8 cellular contexts compared by ENCODE assay signal in the genomic region with DNA sequence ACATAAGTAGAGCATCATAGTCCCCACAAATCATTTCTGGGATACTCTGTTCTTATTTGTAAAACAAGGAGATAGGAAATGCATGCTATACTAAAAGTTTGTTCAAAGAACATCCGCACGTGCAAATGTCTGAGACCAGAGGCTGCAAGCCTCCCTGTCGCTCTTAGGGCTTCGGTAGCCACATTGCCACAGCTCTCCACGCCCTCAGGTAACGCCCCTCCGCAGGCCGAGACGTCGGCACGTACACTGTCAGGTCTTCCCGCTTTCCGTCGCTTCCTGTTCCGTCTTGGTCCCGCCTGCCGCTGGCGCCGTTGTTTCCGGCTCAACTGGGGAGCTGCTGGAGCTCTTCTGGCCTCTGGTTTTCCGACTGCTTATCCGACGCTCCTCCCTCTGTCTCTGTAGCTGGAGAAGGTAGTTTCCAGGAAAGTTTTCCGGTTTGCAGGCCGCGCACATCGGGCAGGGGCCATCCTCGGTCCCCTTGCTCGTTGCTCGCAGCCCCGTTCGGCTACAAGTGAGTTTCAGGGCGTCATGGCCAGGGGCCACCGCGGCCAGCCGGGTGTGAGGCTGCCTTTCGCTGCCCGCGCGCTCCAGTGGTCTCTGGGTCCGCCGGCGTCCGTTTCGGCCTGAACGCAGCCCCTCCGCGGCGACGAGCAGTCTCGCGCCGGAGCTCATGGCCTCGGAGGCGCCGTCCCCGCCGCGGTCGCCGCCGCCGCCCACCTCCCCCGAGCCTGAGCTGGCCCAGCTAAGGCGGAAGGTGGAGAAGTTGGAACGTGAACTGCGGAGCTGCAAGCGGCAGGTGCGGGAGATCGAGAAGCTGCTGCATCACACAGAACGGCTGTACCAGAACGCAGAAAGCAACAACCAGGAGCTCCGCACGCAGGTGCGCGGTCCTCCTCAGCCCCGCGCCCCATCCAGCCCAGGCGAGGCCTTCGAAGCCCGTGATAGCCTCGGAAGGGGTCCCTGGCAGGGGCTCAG. TPM values are rescaled to one million over a fixed set of nuclear protein-coding genes. Genes with fewer than 3 reads are reported as not detected.
DNase-seq lines count a peak whose midpoint lies in the region; ATAC-seq and TF ChIP-seq lines count a peak whose summit lies in the region.

A gene with protein sequence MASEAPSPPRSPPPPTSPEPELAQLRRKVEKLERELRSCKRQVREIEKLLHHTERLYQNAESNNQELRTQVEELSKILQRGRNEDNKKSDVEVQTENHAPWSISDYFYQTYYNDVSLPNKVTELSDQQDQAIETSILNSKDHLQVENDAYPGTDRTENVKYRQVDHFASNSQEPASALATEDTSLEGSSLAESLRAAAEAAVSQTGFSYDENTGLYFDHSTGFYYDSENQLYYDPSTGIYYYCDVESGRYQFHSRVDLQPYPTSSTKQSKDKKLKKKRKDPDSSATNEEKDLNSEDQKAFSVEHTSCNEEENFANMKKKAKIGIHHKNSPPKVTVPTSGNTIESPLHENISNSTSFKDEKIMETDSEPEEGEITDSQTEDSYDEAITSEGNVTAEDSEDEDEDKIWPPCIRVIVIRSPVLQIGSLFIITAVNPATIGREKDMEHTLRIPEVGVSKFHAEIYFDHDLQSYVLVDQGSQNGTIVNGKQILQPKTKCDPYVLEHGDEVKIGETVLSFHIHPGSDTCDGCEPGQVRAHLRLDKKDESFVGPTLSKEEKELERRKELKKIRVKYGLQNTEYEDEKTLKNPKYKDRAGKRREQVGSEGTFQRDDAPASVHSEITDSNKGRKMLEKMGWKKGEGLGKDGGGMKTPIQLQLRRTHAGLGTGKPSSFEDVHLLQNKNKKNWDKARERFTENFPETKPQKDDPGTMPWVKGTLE (plus strand): TSS at position 308 of the 975 bp plus-strand sequence. CDS start 363 bp downstream, at position 671.

- peaks cover 2 to 3% (median 3%) of the 10 kb centered on the region in 3 donors for H3K27me3 Mint-ChIP-seq in CD14-positive monocyte (ENCODE audit: low read depth in 3 of 3)
- peaks cover 3% of the 10 kb centered on the region for H3K27me3 Mint-ChIP-seq in activated CD4-positive, alpha-beta memory T cell treated with anti-CD3 and anti-CD28 coated beads, Interleukin-2, amount 10 ng/mL, durations not matched to agents 7 days and 5 days

- DNase-seq in CD14-positive monocyte (ENCODE audit: low spot score): peak; percentile 85
- peak; percentile 95 for DNase-seq in NCI-H82 (lab: John Stamatoyannopoulos, UW)
- DNase-seq in activated CD4-positive, alpha-beta memory T cell treated with anti-CD3 and anti-CD28 coated beads, Interleukin-2, amount 10 ng/mL, durations not matched to agents 7 days and 5 days: peak; percentile 94
- DNase-seq in dorsolateral prefrontal cortex: peak; percentile 77 to 96 (median 93)
- peak; percentile 94 for DNase-seq in stimulated activated CD4-positive, alpha-beta T cell treated with anti-CD3 and anti-CD28 coated beads, Interleukin-4, amount 100 ng/mL, for 24 hours

- no peaks in the 10 kb centered on the region for H3K27me3 ChIP-seq in dorsolateral prefrontal cortex
- no peaks in the 10 kb centered on the region for H3K27me3 ChIP-seq in liver (ENCODE audit: control insufficient read depth in 4 of 4, insufficient read depth in 4 of 4, low read length in 3 of 4)

- CTCF ChIA-PET in activated CD4-positive, alpha-beta memory T cell treated with anti-CD3 and anti-CD28 coated beads, Interleukin-2, amount 10 ng/mL, durations not matched to agents 7 days and 5 days (lab: Charles Lee): interaction anchor here (0.7 to 2.6 kb wide), 15 partner anchors 14 to 462 kb away, joined by 3 to 15 read pairs (median 3); partner anchors contain the start of gene WDR41

- H3K4me1 Mint-ChIP-seq in CD14-positive monocyte: peaks cover 22% of the 10 kb centered on the region
- peaks cover 39% of the 10 kb centered on the region for H3K4me1 Mint-ChIP-seq in activated CD4-positive, alpha-beta memory T cell treated with anti-CD3 and anti-CD28 coated beads, Interleukin-2, amount 10 ng/mL, durations not matched to agents 7 days and 5 days

- peak within 1 kb of the TSS; percentile 95 to 99 (median 96) for H3K27ac Mint-ChIP-seq in CD14-positive monocyte
- peak within 1 kb of the TSS; percentile 89 for H3K27ac Mint-ChIP-seq in activated CD4-positive, alpha-beta memory T cell treated with anti-CD3 and anti-CD28 coated beads, Interleukin-2, amount 10 ng/mL, durations not matched to agents 7 days and 5 days

- H3K9me3 Mint-ChIP-seq in CD14-positive monocyte: peaks cover 16 to 28% (median 22%) of the 10 kb centered on the region in 7 donors
- peaks cover 19% of the 10 kb centered on the region for H3K9me3 Mint-ChIP-seq in activated CD4-positive, alpha-beta memory T cell treated with anti-CD3 and anti-CD28 coated beads, Interleukin-2, amount 10 ng/mL, durations not matched to agents 7 days and 5 days

- H3K4me3 ChIP-seq in dorsolateral prefrontal cortex: peak within 1 kb of the TSS; percentile 62 to 100 (median 93)
- H3K4me3 ChIP-seq in liver (ENCODE audit: low read depth in 1 of 3, low read length in 3 of 3): peak within 1 kb of the TSS; percentile 70 to 96 (median 75)

- H3K4me1 ChIP-seq in liver (ENCODE audit: control insufficient read depth in 4 of 4, insufficient read depth in 4 of 4, low read length in 3 of 4): peaks cover 7 to 28% (median 15%) of the 10 kb centered on the region in 4 donors

- ATAC-seq in GM19397 (IDR thresholded peaks at IDR 0.05; ENCODE audit: unreplicated experiment): peak; percentile 99
- peak; percentile 98 for ATAC-seq in HG03571 (IDR thresholded peaks at IDR 0.05; ENCODE audit: unreplicated experiment)

- H3K9me3 ChIP-seq in liver (ENCODE audit: control insufficient read depth in 4 of 4, low read length in 3 of 4): no peaks in the 10 kb centered on the region

- H3K9ac ChIP-seq in liver (ENCODE audit: low read depth in 1 of 2, low read length in 2 of 2): peak within 1 kb of the TSS; percentile 71 to 93

- TF ChIP-seq CTCF in CD14-positive monocyte (IDR thresholded peaks at IDR 0.05): no peak
- peak in 32 of 56 donors; percentile 5 to 56 (median 28) for TF ChIP-seq CTCF in dorsolateral prefrontal cortex (IDR thresholded peaks at IDR 0.05 in 54 of 56, conservative IDR thresholded peaks at IDR 0.05 in 2 of 56; ENCODE audit: low read depth in 1 of 56, partially characterized antibody in 56 of 56)
- TF ChIP-seq CTCF in liver (IDR thresholded peaks at IDR 0.05; ENCODE audit: low read depth, low read length, missing input control): peak; percentile 1

- peaks cover 0 to 6% (median 3%) of the 10 kb centered on the region in 4 donors for H3K36me3 ChIP-seq in liver (ENCODE audit: control insufficient read depth in 4 of 4, insufficient read depth in 3 of 4, low read depth in 1 of 4, low read length in 3 of 4)

- H3K4me3 Mint-ChIP-seq in CD14-positive monocyte: peak within 1 kb of the TSS; percentile 97 to 99
- peak within 1 kb of the TSS; percentile 89 for H3K4me3 Mint-ChIP-seq in activated CD4-positive, alpha-beta memory T cell treated with anti-CD3 and anti-CD28 coated beads, Interleukin-2, amount 10 ng/mL, durations not matched to agents 7 days and 5 days

- POLR2A ChIA-PET in activated CD4-positive, alpha-beta memory T cell treated with anti-CD3 and anti-CD28 coated beads, Interleukin-2, amount 10 ng/mL, durations not matched to agents 7 days and 5 days (lab: Charles Lee): interaction anchor here (0.6 to 2.5 kb wide), 24 partner anchors 9 to 1518 kb away, joined by 3 to 14 read pairs (median 3); partner anchors contain the start of genes CERT1, POLK, S100Z and SCAMP1

- TF ChIP-seq RAD21 in liver (IDR thresholded peaks at IDR 0.05): peak; percentile 46 to 55

- under 1% methylated on average over 82 of the region's 82 CpGs for WGBS in liver

- H3K36me3 Mint-ChIP-seq in CD14-positive monocyte: peaks cover 9 to 22% of the 10 kb centered on the region in 2 donors
- peaks cover 40% of the 10 kb centered on the region for H3K36me3 Mint-ChIP-seq in activated CD4-positive, alpha-beta memory T cell treated with anti-CD3 and anti-CD28 coated beads, Interleukin-2, amount 10 ng/mL, durations not matched to agents 7 days and 5 days (ENCODE audit: low read depth)

- intact Hi-C loops in CD14-positive monocyte (cut with micrococcal nuclease): no loop called here
- intact Hi-C loops in dorsolateral prefrontal cortex (cut with DNase I): loop anchor here (5.0 kb wide), 1 partner anchor 47 kb away; no protein-coding TSS in a partner anchor

- H3K27ac ChIP-seq in dorsolateral prefrontal cortex: peak within 1 kb of the TSS; percentile 49 to 95 (median 87)
- peak within 1 kb of the TSS; percentile 79 to 92 for H3K27ac ChIP-seq in liver (ENCODE audit: low read depth in 1 of 2, low read length in 2 of 2)

TF ChIP-seq in liver, 16 proteins besides CTCF, POLR2A, EP300 and RAD21 (continues in another document):
- TF ChIP-seq HNF4A (conservative IDR thresholded peaks at IDR 0.05): peak; percentile 52 to 59
- TF ChIP-seq NR2F2 (IDR thresholded peaks at IDR 0.05): peak; percentile 32
- peak; percentile 97 for TF ChIP-seq ZBTB33 (IDR thresholded peaks at IDR 0.05)
- TF ChIP-seq RXRA (IDR thresholded peaks at IDR 0.05): peak; percentile 70 to 72

RNA-seq across cellular contexts. Expression of the gene that starts here (rescaled TPM):
- 10 to 100 TPM; 13.0 to 21.9 TPM for polyA plus RNA-seq in CD14-positive monocyte
- total RNA-seq in activated CD4-positive, alpha-beta memory T cell treated with anti-CD3 and anti-CD28 coated beads, Interleukin-2, amount 10 ng/mL, durations not matched to agents 7 days and 5 days: 10 to 100 TPM; 26.4 to 28.6 TPM
- 10 to 100 TPM; 23.6 to 41.9 (median 31.2) TPM for total RNA-seq in dorsolateral prefrontal cortex
- total RNA-seq in liver: 10 to 100 TPM; 14.6 to 16.7 TPM
- polyA plus RNA-seq in liver: 10 to 100 TPM in 1 of 2 donors, 1 to 10 TPM in 1; 7.2 to 15.6 TPM

Comparison
In these comparisons a context has a peak if more than half of its experiments do, and no peak if none do; other contexts are left out.
1. Peak in every context shown above with its lines: DNase-seq, ATAC-seq, H3K4me3 ChIP-seq and H3K27ac ChIP-seq.
2. intact Hi-C loops: an anchor here in dorsolateral prefrontal cortex (5.0 kb wide); none called in CD14-positive monocyte.